In genomic region chr11:82315093-82315492, GRCh38 we compare ENCODE assay signal across 9 cellular contexts.
DNase-seq lines count a peak whose midpoint lies in the region; ATAC-seq, FAIRE-seq and TF ChIP-seq lines count a peak whose summit lies in the region.
"Had no signal": no experiment of that assay in that cellular context is flagged by ENCODE, and none has a peak within 500 bp of the region (broad histone marks: within the 10 kb centered on the region; RNA-seq: fewer than 3 reads in every experiment).

No MANE protein-coding gene starts in this region.

- peak; percentile 54 to 78 (median 75) for TF ChIP-seq CTCF in H1 (IDR thresholded peaks at IDR 0.05; ENCODE audit: control extremely low read depth in 1 of 3, insufficient read depth in 1 of 3, low read depth in 1 of 3, low read length in 3 of 3)

- H3K27ac ChIP-seq in H1 (ENCODE audit: low read depth, low read length): no peak overlapping the region

- no peak overlapping the region for H4K8ac ChIP-seq in H1 (ENCODE audit: extremely low read depth, insufficient read depth, low read length)

- POLR2A ChIA-PET in activated CD4-positive, alpha-beta memory T cell treated with anti-CD3 and anti-CD28 coated beads for 36 hours (lab: Charles Lee): no interaction called here
- POLR2A ChIA-PET in activated CD4-positive, alpha-beta memory T cell treated with anti-CD3 and anti-CD28 coated beads, Interleukin-2, amount 10 ng/mL, durations not matched to agents 7 days and 5 days (lab: Charles Lee): no interaction called here
- POLR2A ChIA-PET in H1 (lab: Charles Lee; ENCODE audit: partially characterized antibody): no interaction called here
- POLR2A ChIA-PET in naive thymus-derived CD8-positive, alpha-beta T cell (lab: Charles Lee): no interaction called here

- H3K9ac ChIP-seq in H1 (replicated peaks in 1 of 4; ENCODE audit: extremely low read depth in 1 of 4, low read depth in 3 of 4, low read length in 3 of 4): no peak overlapping the region

- no peak overlapping the region for H3K56ac ChIP-seq in H1 (replicated peaks; ENCODE audit: insufficient read length, low read depth, low read length)

- H2BK20ac ChIP-seq in H1 (ENCODE audit: low read length): no peak overlapping the region

- no peak overlapping the region for H3K4me2 ChIP-seq in H1 (ENCODE audit: insufficient read depth in 1 of 2, low read depth in 2 of 2, low read length in 2 of 2)

- no peaks in the 10 kb centered on the region for H3K27me3 ChIP-seq in MG63
- H3K27me3 ChIP-seq in H1 (replicated peaks in 1 of 4; ENCODE audit: control insufficient read depth in 3 of 4, extremely low read depth in 1 of 4, insufficient read depth in 3 of 4, low read length in 3 of 4): no peaks in the 10 kb centered on the region

- no peaks in the 10 kb centered on the region for H3K27me3 Mint-ChIP-seq in activated CD4-positive, alpha-beta memory T cell treated with anti-CD3 and anti-CD28 coated beads for 36 hours
- H3K27me3 Mint-ChIP-seq in activated CD4-positive, alpha-beta memory T cell treated with anti-CD3 and anti-CD28 coated beads, Interleukin-2, amount 10 ng/mL, durations not matched to agents 7 days and 5 days: no peaks in the 10 kb centered on the region
- no peaks in the 10 kb centered on the region for H3K27me3 Mint-ChIP-seq in stimulated activated naive B cell treated with anti-CD40 and anti-IgM and Interleukin-4, amounts not matched to agents 10 μg/mL and 1 μg/mL and 100 μg/mL, for 72 hours
- no peaks in the 10 kb centered on the region for H3K27me3 Mint-ChIP-seq in naive thymus-derived CD8-positive, alpha-beta T cell
- H3K27me3 Mint-ChIP-seq: CD4-positive, alpha-beta T cell had no signal

- ATAC-seq in stimulated activated naive B cell treated with anti-CD40 and anti-IgM and Interleukin-4, amounts not matched to agents 10 μg/mL and 1 μg/mL and 100 μg/mL, for 72 hours (replicated peaks): peak; percentile 52 to 61
- ATAC-seq in HG02840 (IDR thresholded peaks at IDR 0.05; ENCODE audit: low FRiP score, unreplicated experiment): no peak
- no peak for ATAC-seq in naive thymus-derived CD8-positive, alpha-beta T cell

- no peaks in the 10 kb centered on the region for H3K36me3 ChIP-seq in MG63
- H3K36me3 ChIP-seq in H1 (ENCODE audit: control insufficient read depth in 2 of 4, insufficient read depth in 4 of 4, low read length in 3 of 4): no peaks in the 10 kb centered on the region

- H3K4me3 ChIP-seq in MG63 (no peak overlapping the region), H1 (ENCODE audit: extremely low read depth in 1 of 4, insufficient read depth in 2 of 4, low read depth in 3 of 4, low read length in 4 of 4) (no peak overlapping the region)

- H3K14ac ChIP-seq in H1 (ENCODE audit: insufficient read length): no peak overlapping the region

- no peak overlapping the region for H2AK5ac ChIP-seq in H1 (ENCODE audit: low read depth, low read length)

- no peak overlapping the region for H3K18ac ChIP-seq in H1 (ENCODE audit: extremely low read depth, low read length)

- no peaks in the 10 kb centered on the region for H3K36me3 Mint-ChIP-seq in activated CD4-positive, alpha-beta memory T cell treated with anti-CD3 and anti-CD28 coated beads for 36 hours
- no peaks in the 10 kb centered on the region for H3K36me3 Mint-ChIP-seq in activated CD4-positive, alpha-beta memory T cell treated with anti-CD3 and anti-CD28 coated beads, Interleukin-2, amount 10 ng/mL, durations not matched to agents 7 days and 5 days (ENCODE audit: low read depth)
- no peaks in the 10 kb centered on the region for H3K36me3 Mint-ChIP-seq in stimulated activated naive B cell treated with anti-CD40 and anti-IgM and Interleukin-4, amounts not matched to agents 10 μg/mL and 1 μg/mL and 100 μg/mL, for 72 hours
- no peaks in the 10 kb centered on the region for H3K36me3 Mint-ChIP-seq in naive thymus-derived CD8-positive, alpha-beta T cell

- H2BK12ac ChIP-seq in H1 (ENCODE audit: low read depth, low read length): no peak overlapping the region

- no peak overlapping the region for H3K23ac ChIP-seq in H1 (ENCODE audit: insufficient read length)

- no peak overlapping the region for H4K91ac ChIP-seq in H1 (replicated peaks; ENCODE audit: insufficient read length, low read length)

- no peak overlapping the region for H3K4me3 Mint-ChIP-seq in activated CD4-positive, alpha-beta memory T cell treated with anti-CD3 and anti-CD28 coated beads for 36 hours
- H3K4me3 Mint-ChIP-seq in activated CD4-positive, alpha-beta memory T cell treated with anti-CD3 and anti-CD28 coated beads, Interleukin-2, amount 10 ng/mL, durations not matched to agents 7 days and 5 days: no peak overlapping the region
- H3K4me3 Mint-ChIP-seq in stimulated activated naive B cell treated with anti-CD40 and anti-IgM and Interleukin-4, amounts not matched to agents 10 μg/mL and 1 μg/mL and 100 μg/mL, for 72 hours: no peak overlapping the region
- no peak overlapping the region for H3K4me3 Mint-ChIP-seq in naive thymus-derived CD8-positive, alpha-beta T cell
- H3K4me3 Mint-ChIP-seq: CD4-positive, alpha-beta T cell had no signal

- H3K4me1 Mint-ChIP-seq in activated CD4-positive, alpha-beta memory T cell treated with anti-CD3 and anti-CD28 coated beads for 36 hours (ENCODE audit: low read depth): no peaks in the 10 kb centered on the region
- no peaks in the 10 kb centered on the region for H3K4me1 Mint-ChIP-seq in activated CD4-positive, alpha-beta memory T cell treated with anti-CD3 and anti-CD28 coated beads, Interleukin-2, amount 10 ng/mL, durations not matched to agents 7 days and 5 days
- no peaks in the 10 kb centered on the region for H3K4me1 Mint-ChIP-seq in stimulated activated naive B cell treated with anti-CD40 and anti-IgM and Interleukin-4, amounts not matched to agents 10 μg/mL and 1 μg/mL and 100 μg/mL, for 72 hours
- no peaks in the 10 kb centered on the region for H3K4me1 Mint-ChIP-seq in naive thymus-derived CD8-positive, alpha-beta T cell

- peak overlapping the region; percentile 74; the same call in 1 of the 2 replicates for H2AFZ ChIP-seq in H1 (ENCODE audit: low read length)

- H4K20me1 ChIP-seq in H1 (replicated peaks in 1 of 2; ENCODE audit: control insufficient read depth in 1 of 2, insufficient read depth in 2 of 2, low read length in 2 of 2): no peaks in the 10 kb centered on the region

- intact Hi-C loops in activated CD4-positive, alpha-beta memory T cell treated with anti-CD3 and anti-CD28 coated beads for 36 hours (cut with micrococcal nuclease): no loop called here

- no peaks in the 10 kb centered on the region for H3K79me2 ChIP-seq in H1 (ENCODE audit: control insufficient read depth in 1 of 2, insufficient read depth in 2 of 2, low read length in 2 of 2)

- 46% methylated on average over 4 of the region's 4 CpGs; no CpG with 5 or more reads in 1 of the 2 experiments for WGBS in H1 (ENCODE audit: extremely low coverage in 1 of 2, insufficient coverage in 1 of 2, insufficient read length in 1 of 2, insufficient replicate concordance in 2 of 2, low coverage in 1 of 2, low lambda C conversion rate in 2 of 2, missing lambda C conversion rate in 1 of 2), 2 experiments

- no peak for TF ChIP-seq POLR2A in H1 (IDR thresholded peaks at IDR 0.05; ENCODE audit: control extremely low read depth in 1 of 2, low read depth in 2 of 2, low read length in 2 of 2)

- no peak overlapping the region for H3K27ac Mint-ChIP-seq in activated CD4-positive, alpha-beta memory T cell treated with anti-CD3 and anti-CD28 coated beads for 36 hours
- no peak overlapping the region for H3K27ac Mint-ChIP-seq in activated CD4-positive, alpha-beta memory T cell treated with anti-CD3 and anti-CD28 coated beads, Interleukin-2, amount 10 ng/mL, durations not matched to agents 7 days and 5 days
- H3K27ac Mint-ChIP-seq in stimulated activated naive B cell treated with anti-CD40 and anti-IgM and Interleukin-4, amounts not matched to agents 10 μg/mL and 1 μg/mL and 100 μg/mL, for 72 hours: no peak overlapping the region
- H3K27ac Mint-ChIP-seq in naive thymus-derived CD8-positive, alpha-beta T cell: no peak overlapping the region
- H3K27ac Mint-ChIP-seq: CD4-positive, alpha-beta T cell had no signal

- no peaks in the 10 kb centered on the region for H3K79me1 ChIP-seq in H1 (ENCODE audit: low read depth, low read length)

- H2BK5ac ChIP-seq in H1 (ENCODE audit: low read depth, low read length): no peak overlapping the region

- FAIRE-seq in H1 (lab: Jason Lieb, UNC): peak; percentile 97

- H3K4me1 ChIP-seq in H1 (replicated peaks in 1 of 4; ENCODE audit: control insufficient read depth in 3 of 4, insufficient read depth in 4 of 4, low read length in 3 of 4): no peaks in the 10 kb centered on the region

- CTCF ChIA-PET in activated CD4-positive, alpha-beta memory T cell treated with anti-CD3 and anti-CD28 coated beads for 36 hours (lab: Charles Lee): no interaction called here
- CTCF ChIA-PET in activated CD4-positive, alpha-beta memory T cell treated with anti-CD3 and anti-CD28 coated beads, Interleukin-2, amount 10 ng/mL, durations not matched to agents 7 days and 5 days (lab: Charles Lee): no interaction called here
- CTCF ChIA-PET in H1 (lab: Charles Lee; ENCODE audit: partially characterized antibody): interaction anchor here (0.6 to 1.7 kb wide), 12 partner anchors 9 to 609 kb away, joined by 3 to 14 read pairs (median 3); no protein-coding TSS in a partner anchor

- H3K9me3 ChIP-seq in MG63: no peaks in the 10 kb centered on the region
- H3K9me3 ChIP-seq in H1 (ENCODE audit: insufficient read depth in 2 of 2, low read depth in 1 of 2, low read length in 1 of 2): no peaks in the 10 kb centered on the region

- no peak overlapping the region for H3K4ac ChIP-seq in H1 (replicated peaks; ENCODE audit: insufficient read length, low read depth, low read length)

- DNase-seq in activated CD4-positive, alpha-beta memory T cell treated with anti-CD3 and anti-CD28 coated beads for 36 hours: peak; percentile 12
- no peak for DNase-seq in activated CD4-positive, alpha-beta memory T cell treated with anti-CD3 and anti-CD28 coated beads, Interleukin-2, amount 10 ng/mL, durations not matched to agents 7 days and 5 days
- DNase-seq in MG63: peak; percentile 3
- peak; percentile 15 to 63 for DNase-seq in H1 (ENCODE audit: low read depth in 1 of 2, low spot score in 2 of 2)
- DNase-seq in stimulated activated naive B cell treated with anti-CD40 and anti-IgM and Interleukin-4, amounts not matched to agents 10 μg/mL and 1 μg/mL and 100 μg/mL, for 72 hours: no peak
- no peak for DNase-seq in NCI-H2171 (lab: John Stamatoyannopoulos, UW)
- DNase-seq in naive thymus-derived CD8-positive, alpha-beta T cell: no peak
- DNase-seq: CD4-positive, alpha-beta T cell had no signal

- peak; percentile 75 to 82 for TF ChIP-seq RAD21 in H1 (IDR thresholded peaks at IDR 0.05 in 1 of 2, conservative IDR thresholded peaks at IDR 0.05 in 1 of 2; ENCODE audit: low read depth in 2 of 2, low read length in 2 of 2)

- no peak overlapping the region for H2BK15ac ChIP-seq in H1 (ENCODE audit: low read length)

- H2BK120ac ChIP-seq in H1 (replicated peaks; ENCODE audit: low read depth, low read length): no peak overlapping the region

- no peaks in the 10 kb centered on the region; the same call in 1 of the 2 replicates for H3K23me2 ChIP-seq in H1 (ENCODE audit: low read depth, low read length)

- H3K9me3 Mint-ChIP-seq in activated CD4-positive, alpha-beta memory T cell treated with anti-CD3 and anti-CD28 coated beads for 36 hours: peaks cover 2% of the 10 kb centered on the region
- H3K9me3 Mint-ChIP-seq in activated CD4-positive, alpha-beta memory T cell treated with anti-CD3 and anti-CD28 coated beads, Interleukin-2, amount 10 ng/mL, durations not matched to agents 7 days and 5 days: no peaks in the 10 kb centered on the region
- peaks cover 0 to 1% of the 10 kb centered on the region in 2 donors for H3K9me3 Mint-ChIP-seq in stimulated activated naive B cell treated with anti-CD40 and anti-IgM and Interleukin-4, amounts not matched to agents 10 μg/mL and 1 μg/mL and 100 μg/mL, for 72 hours
- H3K9me3 Mint-ChIP-seq in naive thymus-derived CD8-positive, alpha-beta T cell: peaks cover 0 to 4% (median 0%) of the 10 kb centered on the region in 9 donors

- no peak for TF ChIP-seq EP300 in H1 (IDR thresholded peaks at IDR 0.05; ENCODE audit: borderline replicate concordance in 1 of 2, low read depth in 2 of 2, low read length in 2 of 2)

- H4K5ac ChIP-seq in H1 (ENCODE audit: insufficient read length, low read depth, low read length): no peak overlapping the region

Comparison
In these comparisons a context has a peak if more than half of its experiments do, and no peak if none do; other contexts are left out.
1. DNase-seq: peak in activated CD4-positive, alpha-beta memory T cell treated with anti-CD3 and anti-CD28 coated beads for 36 hours (single experiment), MG63 (single experiment) and H1 (2 of 2); none in activated CD4-positive, alpha-beta memory T cell treated with anti-CD3 and anti-CD28 coated beads, Interleukin-2, amount 10 ng/mL, durations not matched to agents 7 days and 5 days (single experiment), stimulated activated naive B cell treated with anti-CD40 and anti-IgM and Interleukin-4, amounts not matched to agents 10 μg/mL and 1 μg/mL and 100 μg/mL, for 72 hours (single experiment), NCI-H2171 (single experiment) and naive thymus-derived CD8-positive, alpha-beta T cell (0 of 10).
2. ATAC-seq: peak in stimulated activated naive B cell treated with anti-CD40 and anti-IgM and Interleukin-4, amounts not matched to agents 10 μg/mL and 1 μg/mL and 100 μg/mL, for 72 hours (2 of 2); none in HG02840 (single experiment) and naive thymus-derived CD8-positive, alpha-beta T cell (0 of 2).